In the genomic region with DNA sequence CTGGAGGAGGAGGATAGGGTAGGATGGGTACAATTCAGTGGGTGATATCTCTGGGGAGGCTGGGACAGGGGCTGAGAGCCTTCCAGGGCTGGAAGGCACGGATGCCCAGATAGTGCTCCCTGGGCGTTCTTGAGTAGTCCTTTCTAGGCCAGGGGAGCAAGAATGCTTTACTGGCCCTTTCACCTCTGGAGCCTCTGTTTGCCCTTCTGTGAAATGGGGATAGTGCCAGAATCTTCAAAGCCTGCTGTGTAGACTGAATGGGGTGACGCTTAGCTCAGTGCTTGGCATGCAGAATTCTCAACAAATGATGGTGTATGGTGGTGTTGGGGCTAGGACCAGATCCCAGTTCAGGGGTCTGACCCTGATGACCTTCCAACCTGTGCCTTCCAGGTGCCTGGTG, we compare ENCODE assay signal across 16 cellular contexts. TPM values are rescaled to one million over a fixed set of nuclear protein-coding genes. Genes with fewer than 3 reads are reported as not detected.
DNase-seq lines count a peak whose midpoint lies in the region; ATAC-seq lines count a peak whose summit lies in the region.
"Had no signal": no experiment of that assay in that cellular context is flagged by ENCODE, and none has a peak within 500 bp of the region (broad histone marks: within the 10 kb centered on the region; RNA-seq: fewer than 3 reads in every experiment).

No MANE protein-coding gene starts in this region.

- CTCF ChIA-PET in activated naive CD4-positive, alpha-beta T cell treated with anti-CD3 and anti-CD28 coated beads, Interleukin-2, amount 10 ng/mL, durations not matched to agents 7 days and 5 days (lab: Charles Lee): interaction anchor here (1.1 to 4.4 kb wide), 4 partner anchors 9 to 52 kb away, joined by 3 to 22 read pairs (median 7); a partner anchor contains a TSS

- no peaks in the 10 kb centered on the region for H3K27me3 Mint-ChIP-seq in stimulated activated naive CD8-positive, alpha-beta T cell treated with anti-CD3 and anti-CD28 coated beads, Interleukin-15, Interleukin-2, amounts not matched to agents 100 ng/mL and 50 ng/mL, for 24 hours
- H3K27me3 Mint-ChIP-seq in T-helper 17 cell: peaks cover 2% of the 10 kb centered on the region
- peaks cover 9 to 29% (median 13%) of the 10 kb centered on the region in 3 donors for H3K27me3 Mint-ChIP-seq in immature natural killer cell (ENCODE audit: low read depth in 3 of 3)
- H3K27me3 Mint-ChIP-seq in activated naive CD4-positive, alpha-beta T cell treated with anti-CD3 and anti-CD28 coated beads, Interleukin-2, amount 10 ng/mL, durations not matched to agents 7 days and 5 days: peaks cover 12% of the 10 kb centered on the region

- peaks cover 33% of the 10 kb centered on the region for H3K4me1 Mint-ChIP-seq in stimulated activated naive CD8-positive, alpha-beta T cell treated with anti-CD3 and anti-CD28 coated beads, Interleukin-15, Interleukin-2, amounts not matched to agents 100 ng/mL and 50 ng/mL, for 24 hours (ENCODE audit: low read depth)
- peaks cover 6% of the 10 kb centered on the region for H3K4me1 Mint-ChIP-seq in T-helper 17 cell
- peaks cover 22 to 26% of the 10 kb centered on the region in 2 donors for H3K4me1 Mint-ChIP-seq in immature natural killer cell
- H3K4me1 Mint-ChIP-seq in activated naive CD4-positive, alpha-beta T cell treated with anti-CD3 and anti-CD28 coated beads, Interleukin-2, amount 10 ng/mL, durations not matched to agents 7 days and 5 days: peaks cover 21% of the 10 kb centered on the region

- peak overlapping the region; percentile 32 for H3K4me3 Mint-ChIP-seq in stimulated activated naive CD8-positive, alpha-beta T cell treated with anti-CD3 and anti-CD28 coated beads, Interleukin-15, Interleukin-2, amounts not matched to agents 100 ng/mL and 50 ng/mL, for 24 hours
- H3K4me3 Mint-ChIP-seq in T-helper 17 cell: no peak overlapping the region
- H3K4me3 Mint-ChIP-seq in immature natural killer cell: no peak overlapping the region
- no peak overlapping the region for H3K4me3 Mint-ChIP-seq in activated naive CD4-positive, alpha-beta T cell treated with anti-CD3 and anti-CD28 coated beads, Interleukin-2, amount 10 ng/mL, durations not matched to agents 7 days and 5 days

- DNase-seq in stimulated activated naive CD8-positive, alpha-beta T cell treated with anti-CD3 and anti-CD28 coated beads, Interleukin-15, Interleukin-2, amounts not matched to agents 100 U/mL and 50 U/mL, for 24 hours: no peak
- DNase-seq in T-helper 17 cell: no peak
- no peak for DNase-seq in immature natural killer cell
- DNase-seq in activated T-cell treated with anti-CD3 and anti-CD28 coated beads for 4 hours: no peak
- no peak for DNase-seq in activated naive CD4-positive, alpha-beta T cell treated with anti-CD3 and anti-CD28 coated beads, Interleukin-2, amount 10 ng/mL, durations not matched to agents 7 days and 5 days
- no peak for DNase-seq in NCI-H524 (lab: John Stamatoyannopoulos, UW)
- DNase-seq: BE2C, Calu3, DMS 273 treated with DMSO at 0.1 percent for 48 hours, GM23248, H7 had no signal

- peaks cover 17% of the 10 kb centered on the region for H3K9me3 Mint-ChIP-seq in stimulated activated naive CD8-positive, alpha-beta T cell treated with anti-CD3 and anti-CD28 coated beads, Interleukin-15, Interleukin-2, amounts not matched to agents 100 ng/mL and 50 ng/mL, for 24 hours
- peaks cover 2 to 11% (median 7%) of the 10 kb centered on the region in 6 donors for H3K9me3 Mint-ChIP-seq in immature natural killer cell
- H3K9me3 Mint-ChIP-seq in activated naive CD4-positive, alpha-beta T cell treated with anti-CD3 and anti-CD28 coated beads, Interleukin-2, amount 10 ng/mL, durations not matched to agents 7 days and 5 days: peaks cover 11% of the 10 kb centered on the region

- ATAC-seq in stimulated activated naive CD8-positive, alpha-beta T cell treated with anti-CD3 and anti-CD28 coated beads, Interleukin-15, Interleukin-2, amounts not matched to agents 100 U/mL and 50 U/mL, for 24 hours: no peak
- ATAC-seq in T-helper 17 cell: no peak
- ATAC-seq: GM12878 had no signal

- H3K9me3 ChIP-seq in T-helper 17 cell (ENCODE audit: control insufficient read depth, low read length, poor library complexity, severe bottlenecking): peaks cover 3% of the 10 kb centered on the region
- H3K9me3 ChIP-seq: BE2C had no signal

- peak overlapping the region; percentile 79 for H3K27ac Mint-ChIP-seq in stimulated activated naive CD8-positive, alpha-beta T cell treated with anti-CD3 and anti-CD28 coated beads, Interleukin-15, Interleukin-2, amounts not matched to agents 100 ng/mL and 50 ng/mL, for 24 hours
- H3K27ac Mint-ChIP-seq in T-helper 17 cell (peak overlapping the region; percentile 65), immature natural killer cell (peak overlapping the region in 4 of 6 donors; percentile 60 to 69 (median 66))
- H3K27ac Mint-ChIP-seq in activated naive CD4-positive, alpha-beta T cell treated with anti-CD3 and anti-CD28 coated beads, Interleukin-2, amount 10 ng/mL, durations not matched to agents 7 days and 5 days: no peak overlapping the region

- peaks cover 17% of the 10 kb centered on the region for H3K36me3 Mint-ChIP-seq in stimulated activated naive CD8-positive, alpha-beta T cell treated with anti-CD3 and anti-CD28 coated beads, Interleukin-15, Interleukin-2, amounts not matched to agents 100 ng/mL and 50 ng/mL, for 24 hours (ENCODE audit: low read depth)
- peaks cover 2% of the 10 kb centered on the region for H3K36me3 Mint-ChIP-seq in T-helper 17 cell (ENCODE audit: low read depth)
- peaks cover 11 to 14% (median 13%) of the 10 kb centered on the region in 3 donors for H3K36me3 Mint-ChIP-seq in immature natural killer cell
- H3K36me3 Mint-ChIP-seq in activated naive CD4-positive, alpha-beta T cell treated with anti-CD3 and anti-CD28 coated beads, Interleukin-2, amount 10 ng/mL, durations not matched to agents 7 days and 5 days: peaks cover 30% of the 10 kb centered on the region

RNA-seq across cellular contexts. Expression of a gene that starts 7.7 kb away (rescaled TPM):
- 10 to 100 TPM; 54.3 to 69.4 TPM for total RNA-seq in T-helper 17 cell
- polyA plus RNA-seq in immature natural killer cell: 10 to 100 TPM; 18.7 to 41.3 (median 32.0) TPM

RNA-seq across cellular contexts. Expression of a gene that starts 36.4 kb away (rescaled TPM):
- 10 to 100 TPM; 37.2 to 62.6 TPM for total RNA-seq in T-helper 17 cell
- polyA plus RNA-seq in immature natural killer cell: 1 to 10 TPM in 1 of 3 donors, under 1 TPM in 1, not detected in 1; 0.23 to 1.6 TPM

RNA-seq across cellular contexts. Expression of a gene that starts 38.6 kb away (rescaled TPM):
- total RNA-seq in T-helper 17 cell: not detected
- not detected for polyA plus RNA-seq in immature natural killer cell
- total RNA-seq: Calu3, Daoy, G401, GM12878, GM23248, H7 had no signal
- polyA plus RNA-seq: AG04450, GM23248 had no signal

RNA-seq across cellular contexts. Expression of a gene that starts 46.0 kb away (rescaled TPM):
- 10 to 100 TPM in 1 of 2 donors, 1 to 10 TPM in 1; 4.9 to 12.3 TPM for total RNA-seq in T-helper 17 cell
- 1 to 10 TPM in 1 of 3 donors, under 1 TPM in 2; 0.38 to 1.1 (median 0.56) TPM for polyA plus RNA-seq in immature natural killer cell
